12 cellular contexts compared by ENCODE assay signal in genomic region chr19:38023245-38023644, GRCh38.
DNase-seq lines count a peak whose midpoint lies in the region; ATAC-seq and TF ChIP-seq lines count a peak whose summit lies in the region.
"Had no signal": no experiment of that assay in that cellular context is flagged by ENCODE, and none has a peak within 500 bp of the region (broad histone marks: within the 10 kb centered on the region; RNA-seq: fewer than 3 reads in every experiment).

No MANE protein-coding gene starts in this region.

- H3K4ac ChIP-seq in mesenchymal stem cell (ENCODE audit: low read depth in 1 of 2, low read length in 2 of 2): no peak overlapping the region

- H3K9me3 Mint-ChIP-seq in activated naive CD4-positive, alpha-beta T cell treated with anti-CD3 and anti-CD28 coated beads, Interleukin-2, amount 50 U/mL, for 72 hours: no peaks in the 10 kb centered on the region
- H3K9me3 Mint-ChIP-seq in activated naive CD4-positive, alpha-beta T cell treated with anti-CD3 and anti-CD28 coated beads, Interleukin-2, amount 10 ng/mL, durations not matched to agents 7 days and 5 days: no peaks in the 10 kb centered on the region

- H3K4me3 ChIP-seq in body of pancreas (no peak overlapping the region), mesenchymal stem cell (ENCODE audit: insufficient read depth in 1 of 2, low read depth in 1 of 2, low read length in 2 of 2) (no peak overlapping the region), spleen (no peak overlapping the region)
- H3K4me3 ChIP-seq: right lobe of liver had no signal

- no peak overlapping the region for H2AFZ ChIP-seq in mesenchymal stem cell (ENCODE audit: low read depth, low read length)

- no peaks in the 10 kb centered on the region for H3K27me3 ChIP-seq in body of pancreas
- no peaks in the 10 kb centered on the region for H3K27me3 ChIP-seq in mesenchymal stem cell (ENCODE audit: control insufficient read depth in 1 of 2, insufficient read depth in 1 of 2, low read length in 2 of 2)
- H3K27me3 ChIP-seq in spleen (replicated peaks in 1 of 7): no peaks in the 10 kb centered on the region
- H3K27me3 ChIP-seq: right lobe of liver had no signal

- ATAC-seq in activated naive CD4-positive, alpha-beta T cell treated with anti-CD3 and anti-CD28 coated beads, Interleukin-2, amount 50 U/mL, for 72 hours: no peak
- ATAC-seq in body of pancreas (no peak), HG02970 (IDR thresholded peaks at IDR 0.05; ENCODE audit: low FRiP score, unreplicated experiment) (no peak)

- no peak overlapping the region for H4K91ac ChIP-seq in mesenchymal stem cell (ENCODE audit: low read length)

- no peak overlapping the region for H2BK120ac ChIP-seq in mesenchymal stem cell (ENCODE audit: low read depth, low read length)

- H3K4me1 ChIP-seq in body of pancreas: peaks cover 41% of the 10 kb centered on the region
- H3K4me1 ChIP-seq in mesenchymal stem cell (ENCODE audit: control insufficient read depth, insufficient read depth, low read depth, low read length): peaks cover 28% of the 10 kb centered on the region
- H3K4me1 ChIP-seq in spleen: peaks cover 0 to 78% (median 46%) of the 10 kb centered on the region in 6 donors

- H2BK5ac ChIP-seq in mesenchymal stem cell (ENCODE audit: low read depth, low read length, poor library complexity, severe bottlenecking): peak overlapping the region; percentile 46

- no peak overlapping the region for H2BK15ac ChIP-seq in mesenchymal stem cell (ENCODE audit: low read depth, poor library complexity, severe bottlenecking)

- H3K4me2 ChIP-seq in mesenchymal stem cell (ENCODE audit: low read length, poor library complexity, severe bottlenecking): no peak overlapping the region

- H3K14ac ChIP-seq in mesenchymal stem cell (ENCODE audit: low read length in 2 of 2): no peak overlapping the region

- peak overlapping the region; percentile 91 for H2AK5ac ChIP-seq in mesenchymal stem cell (ENCODE audit: low read length, severe bottlenecking)

- H3K27me3 Mint-ChIP-seq in activated naive CD4-positive, alpha-beta T cell treated with anti-CD3 and anti-CD28 coated beads, Interleukin-2, amount 10 ng/mL, durations not matched to agents 7 days and 5 days: no peaks in the 10 kb centered on the region

- intact Hi-C loops in body of pancreas (cut with DNase I): no loop called here
- intact Hi-C loops in spleen (cut with DNase I; ENCODE audit: low total_unique reads): no loop called here

- H3K9me3 ChIP-seq in body of pancreas: no peaks in the 10 kb centered on the region
- no peaks in the 10 kb centered on the region for H3K9me3 ChIP-seq in mesenchymal stem cell (ENCODE audit: control insufficient read depth, low read length)
- no peaks in the 10 kb centered on the region for H3K9me3 ChIP-seq in spleen
- H3K9me3 ChIP-seq: right lobe of liver had no signal

- CTCF ChIA-PET in activated naive CD4-positive, alpha-beta T cell treated with anti-CD3 and anti-CD28 coated beads, Interleukin-2, amount 10 ng/mL, durations not matched to agents 7 days and 5 days (lab: Charles Lee): no interaction called here

- peak overlapping the region; percentile 49 to 55 for H3K27ac Mint-ChIP-seq in activated naive CD4-positive, alpha-beta T cell treated with anti-CD3 and anti-CD28 coated beads, Interleukin-2, amount 50 U/mL, for 72 hours
- no peak overlapping the region for H3K27ac Mint-ChIP-seq in activated naive CD4-positive, alpha-beta T cell treated with anti-CD3 and anti-CD28 coated beads, Interleukin-2, amount 10 ng/mL, durations not matched to agents 7 days and 5 days

- WGBS in body of pancreas, 2 donors: 24 to 34% methylated on average over 6 of the region's 6 CpGs
- WGBS in mesenchymal stem cell: 90% methylated on average over 3 of the region's 6 CpGs
- 32 to 40% (median 38%) methylated on average over 6 of the region's 6 CpGs for WGBS in spleen, 5 donors

- H3K9ac ChIP-seq in mesenchymal stem cell (ENCODE audit: low read length): peak overlapping the region; percentile 21

- H3K36me3 Mint-ChIP-seq in activated naive CD4-positive, alpha-beta T cell treated with anti-CD3 and anti-CD28 coated beads, Interleukin-2, amount 50 U/mL, for 72 hours: no peaks in the 10 kb centered on the region
- no peaks in the 10 kb centered on the region for H3K36me3 Mint-ChIP-seq in activated naive CD4-positive, alpha-beta T cell treated with anti-CD3 and anti-CD28 coated beads, Interleukin-2, amount 10 ng/mL, durations not matched to agents 7 days and 5 days

- H3K4me3 Mint-ChIP-seq in activated naive CD4-positive, alpha-beta T cell treated with anti-CD3 and anti-CD28 coated beads, Interleukin-2, amount 10 ng/mL, durations not matched to agents 7 days and 5 days: no peak overlapping the region

- no peak overlapping the region for H3K23ac ChIP-seq in mesenchymal stem cell (ENCODE audit: low read length in 2 of 2)

- peaks cover 50% of the 10 kb centered on the region for H3K79me1 ChIP-seq in mesenchymal stem cell (replicated peaks; ENCODE audit: low read length, poor library complexity, severe bottlenecking)

- TF ChIP-seq POLR2A in body of pancreas (IDR thresholded peaks at IDR 0.05) (no peak), spleen (IDR thresholded peaks at IDR 0.05) (no peak)

- no peak overlapping the region for H4K8ac ChIP-seq in mesenchymal stem cell (ENCODE audit: low read length)

- H3K36me3 ChIP-seq in body of pancreas (replicated peaks in 1 of 2; ENCODE audit: insufficient read depth in 1 of 2, low read depth in 2 of 2) (no peaks in the 10 kb centered on the region), mesenchymal stem cell (ENCODE audit: control insufficient read depth in 1 of 2, insufficient read depth in 2 of 2, low read depth in 1 of 2, low read length in 2 of 2) (peaks cover 0 to 10% of the 10 kb centered on the region in 2 experiments), spleen (no peaks in the 10 kb centered on the region)
- H3K36me3 ChIP-seq: right lobe of liver had no signal

- no peak overlapping the region for H3K18ac ChIP-seq in mesenchymal stem cell (ENCODE audit: low read depth in 1 of 2, low read length in 2 of 2)

- H2BK12ac ChIP-seq in mesenchymal stem cell (ENCODE audit: low read length in 2 of 2): no peak overlapping the region

- no peak for DNase-seq in activated naive CD4-positive, alpha-beta T cell treated with anti-CD3 and anti-CD28 coated beads, Interleukin-2, amount 50 U/mL, for 72 hours (ENCODE audit: low spot score in 2 of 2)
- DNase-seq in activated naive CD4-positive, alpha-beta T cell treated with anti-CD3 and anti-CD28 coated beads, Interleukin-2, amount 10 ng/mL, durations not matched to agents 7 days and 5 days: no peak
- DNase-seq in body of pancreas (no peak), mesenchymal stem cell (peak; percentile 77), NCI-H128 (lab: John Stamatoyannopoulos, UW; ENCODE audit: unreplicated experiment) (no peak), RPMI8226 (no peak), spleen (no peak)
- DNase-seq: ACHN, DMS79, right lobe of liver, trophoblast cell had no signal

- H3K27ac ChIP-seq in body of pancreas (peak overlapping the region; percentile 6 to 71 (median 58)), mesenchymal stem cell (ENCODE audit: low read length, poor library complexity, severe bottlenecking) (peak overlapping the region; percentile 30), spleen (peak overlapping the region in 1 of 8 donors; percentile 43)
- H3K27ac ChIP-seq: right lobe of liver had no signal

- H3K4me1 Mint-ChIP-seq in activated naive CD4-positive, alpha-beta T cell treated with anti-CD3 and anti-CD28 coated beads, Interleukin-2, amount 10 ng/mL, durations not matched to agents 7 days and 5 days: no peaks in the 10 kb centered on the region

- TF ChIP-seq CTCF in body of pancreas (IDR thresholded peaks at IDR 0.05) (no peak), spleen (IDR thresholded peaks at IDR 0.05 in 8 of 11, conservative IDR thresholded peaks at IDR 0.05 in 3 of 11) (no peak)
